ENCODE assay signal across 8 cellular contexts in genomic region chr17:17837380-17837821, GRCh38. TPM values are rescaled to one million over a fixed set of nuclear protein-coding genes. Genes with fewer than 3 reads are reported as not detected.
A peak's percentile ranks its signal among the peaks of the same experiment; 100 is the strongest.
DNase-seq lines count a peak whose midpoint lies in the region; ATAC-seq and TF ChIP-seq lines count a peak whose summit lies in the region.

No MANE protein-coding gene starts in this region.

- H3K4me2 ChIP-seq in osteoblast (ENCODE audit: insufficient read depth, low read length), result peak overlapping the region; percentile 88

- peak; percentile 57 for DNase-seq in NCI-H82 (lab: John Stamatoyannopoulos, UW)
- DNase-seq in NCI-H82 treated with DMSO at 0.1 percent for 48 hours (lab: John Stamatoyannopoulos, UW; ENCODE audit: unreplicated experiment), result no peak
- peak; percentile 44 for DNase-seq in SK-N-DZ (ENCODE audit: low spot score)
- no peak for DNase-seq in esophagus squamous epithelium (lab: John Stamatoyannopoulos, UW)
- DNase-seq in osteoblast (ENCODE audit: insufficient read length, low spot score, missing footprints), result peak; percentile 97
- no peak for DNase-seq in Ammon's horn (ENCODE audit: low spot score)

- H3K9me3 ChIP-seq in esophagus squamous epithelium (no peaks in the 10 kb centered on the region), osteoblast (ENCODE audit: low read depth, low read length) (no peaks in the 10 kb centered on the region)

- intact Hi-C loops in esophagus squamous epithelium (cut with DNase I), result no loop called here

- peak in 1 of 4 donors; percentile 17 for TF ChIP-seq POLR2A in esophagus squamous epithelium (IDR thresholded peaks at IDR 0.05)

- peaks cover under 1% of the 10 kb centered on the region for H4K20me1 ChIP-seq in osteoblast (ENCODE audit: insufficient read depth, low read length)

- no peaks in the 10 kb centered on the region for H3K27me3 ChIP-seq in esophagus squamous epithelium
- no peaks in the 10 kb centered on the region for H3K27me3 ChIP-seq in osteoblast (ENCODE audit: insufficient read depth, low read length)

- peak overlapping the region; percentile 97 to 100 (median 98) for H3K27ac ChIP-seq in esophagus squamous epithelium
- H3K27ac ChIP-seq in osteoblast (ENCODE audit: low read depth, low read length), result peak overlapping the region; percentile 95

- peak overlapping the region in 3 of 4 donors; percentile 70 to 95 (median 95) for H3K4me3 ChIP-seq in esophagus squamous epithelium
- H3K4me3 ChIP-seq in osteoblast (ENCODE audit: insufficient read depth, low read length), result peak overlapping the region; percentile 84

- H3K4me1 ChIP-seq in esophagus squamous epithelium, result peaks cover 63 to 96% (median 65%) of the 10 kb centered on the region in 3 donors
- peaks cover 51% of the 10 kb centered on the region for H3K4me1 ChIP-seq in osteoblast (ENCODE audit: insufficient read depth, low read length)

- no peak for ATAC-seq in HG02884 (IDR thresholded peaks at IDR 0.05; ENCODE audit: unreplicated experiment)
- ATAC-seq in HG02763 (IDR thresholded peaks at IDR 0.05; ENCODE audit: unreplicated experiment), result no peak

- no peak overlapping the region for H2AFZ ChIP-seq in osteoblast (ENCODE audit: low read length)

- H3K79me2 ChIP-seq in osteoblast (ENCODE audit: insufficient read depth, low read length), result peaks cover 27% of the 10 kb centered on the region

- WGBS in esophagus squamous epithelium, 2 donors, result 31% methylated on average over 2 of the region's 3 CpGs; no CpG with 5 or more reads in 1 of the 2 donors

- H3K36me3 ChIP-seq in esophagus squamous epithelium, result no peaks in the 10 kb centered on the region
- no peaks in the 10 kb centered on the region for H3K36me3 ChIP-seq in osteoblast (ENCODE audit: insufficient read depth, low read length)

- no peak for TF ChIP-seq CTCF in esophagus squamous epithelium (IDR thresholded peaks at IDR 0.05)
- TF ChIP-seq CTCF in osteoblast (IDR thresholded peaks at IDR 0.05; ENCODE audit: extremely low read depth, low read depth, low read length), result no peak

RNA-seq across cellular contexts. Expression of gene SREBF1, which starts 0.6 kb away (rescaled TPM):
- polyA plus RNA-seq in SK-N-DZ (2014; cell fraction: cytosol; rRNA removed), result 57.6 and 67.5 TPM in 2 replicates
- polyA plus RNA-seq in SK-N-DZ (2014; cell fraction: nucleus; rRNA removed), result 182 and 191 TPM in 2 replicates
- total RNA-seq in esophagus squamous epithelium (100 to 1,000 TPM in 2 of 4 donors, 10 to 100 TPM in 2; 55.0 to 137 (median 108) TPM), osteoblast (115 and 133 TPM in 2 replicates)

Comparison
In these comparisons a context has a peak if more than half of its experiments do, and no peak if none do; other contexts are left out.
1. DNase-seq: peak in NCI-H82 (single experiment), SK-N-DZ (single experiment) and osteoblast (single experiment); none in NCI-H82 treated with DMSO at 0.1 percent for 48 hours (single experiment), esophagus squamous epithelium (single experiment) and Ammon's horn (single experiment).